In the genomic region with DNA sequence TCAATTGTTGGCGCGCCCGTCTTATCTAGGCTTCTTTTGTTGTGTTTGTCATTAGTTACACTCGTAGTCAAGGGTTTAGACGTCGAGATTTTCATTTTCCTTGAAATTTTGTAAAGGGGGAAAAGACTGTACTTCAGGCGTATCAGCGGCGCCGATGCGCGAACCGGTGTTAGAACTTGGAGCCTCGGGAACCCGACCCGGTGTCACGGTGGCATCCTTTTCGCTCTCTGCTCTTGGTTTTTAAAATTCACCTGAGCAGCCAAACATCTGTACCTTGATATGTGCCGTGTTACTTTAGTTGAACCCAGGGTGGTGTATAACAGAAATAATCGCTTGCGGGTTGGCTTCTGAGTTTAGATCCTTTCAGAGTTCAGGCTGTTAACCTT, we compare ENCODE assay signal across 8 cellular contexts. TPM values are rescaled to one million over a fixed set of nuclear protein-coding genes. Genes with fewer than 3 reads are reported as not detected.
DNase-seq lines count a peak whose midpoint lies in the region; ATAC-seq and TF ChIP-seq lines count a peak whose summit lies in the region.

No MANE protein-coding gene starts in this region.

- DNase-seq in H7 (no peak), T-cell (peak in 2 of 34 experiments; percentile 9 to 14), fibroblast of lung (ENCODE audit: low read depth in 2 of 2) (no peak), AML-193 (lab: John Stamatoyannopoulos, UW) (no peak), GM19240 (ENCODE audit: insufficient read length, low spot score) (no peak)

- no peaks in the 10 kb centered on the region for H3K36me3 ChIP-seq in H7 (replicated peaks; ENCODE audit: control insufficient read depth, insufficient read depth, low read length)
- H3K36me3 ChIP-seq in fibroblast of lung (ENCODE audit: control insufficient read depth, insufficient read depth, low read length): no peaks in the 10 kb centered on the region
- peaks cover 26% of the 10 kb centered on the region for H3K36me3 ChIP-seq in skeletal muscle satellite cell (ENCODE audit: insufficient read depth, low read length)

- peak overlapping the region; percentile 86 for H3K4me3 ChIP-seq in H7 (ENCODE audit: insufficient read depth, low read depth, low read length)
- peak overlapping the region; percentile 75 to 91 (median 86) for H3K4me3 ChIP-seq in fibroblast of lung (replicated peaks in 1 of 4; ENCODE audit: control extremely low read depth in 1 of 4, insufficient read depth in 1 of 4, low read depth in 3 of 4, low read length in 4 of 4)
- peak overlapping the region; percentile 99 for H3K4me3 ChIP-seq in skeletal muscle satellite cell (ENCODE audit: low read length)

- H3K79me2 ChIP-seq in fibroblast of lung (ENCODE audit: control insufficient read depth, insufficient read depth, low read length): peaks cover 12% of the 10 kb centered on the region

- TF ChIP-seq POLR2A in GM18505 (IDR thresholded peaks at IDR 0.05; ENCODE audit: borderline replicate concordance, extremely low read depth, insufficient read depth, insufficient read length): no peak

- H3K27ac Mint-ChIP-seq in T-cell: peak overlapping the region; percentile 90 to 91

- H3K4me1 ChIP-seq in fibroblast of lung (ENCODE audit: control insufficient read depth, extremely low read depth, insufficient read depth, low read length) (peaks cover 2% of the 10 kb centered on the region), skeletal muscle satellite cell (ENCODE audit: control insufficient read depth, insufficient read depth, low read length) (peaks cover 14% of the 10 kb centered on the region)

- peak overlapping the region; percentile 93 to 99 (median 96) for H3K4me3 Mint-ChIP-seq in T-cell

- H3K27me3 ChIP-seq in H7 (ENCODE audit: control insufficient read depth, insufficient read depth, low read length) (peaks cover 8% of the 10 kb centered on the region; the same call in 1 of the 2 replicates), fibroblast of lung (ENCODE audit: control insufficient read depth, insufficient read depth, low read length) (no peaks in the 10 kb centered on the region), skeletal muscle satellite cell (ENCODE audit: control insufficient read depth, insufficient read depth, low read length) (no peaks in the 10 kb centered on the region)

- H3K4me2 ChIP-seq in fibroblast of lung (ENCODE audit: extremely low read depth, insufficient read depth, low read length): peak overlapping the region; percentile 93
- peak overlapping the region; percentile 99 for H3K4me2 ChIP-seq in skeletal muscle satellite cell (ENCODE audit: low read length)

- POLR2A ChIA-PET in T-cell (lab: Charles Lee): no interaction called here

- H3K9ac ChIP-seq in fibroblast of lung (ENCODE audit: insufficient read depth, low read length) (peak overlapping the region; percentile 84), skeletal muscle satellite cell (ENCODE audit: low read depth, low read length) (peak overlapping the region; percentile 94)

- ATAC-seq in T-cell (replicated peaks in 1 of 4) (no peak), GM18505 (IDR thresholded peaks at IDR 0.05; ENCODE audit: unreplicated experiment) (no peak), GM18502 (IDR thresholded peaks at IDR 0.05; ENCODE audit: poor library complexity, unreplicated experiment) (no peak)

- peaks cover 48 to 62% (median 59%) of the 10 kb centered on the region in 3 donors for H3K4me1 Mint-ChIP-seq in T-cell

- peak overlapping the region; percentile 52 for H2AFZ ChIP-seq in fibroblast of lung (ENCODE audit: low read length)

- no peaks in the 10 kb centered on the region for H4K20me1 ChIP-seq in fibroblast of lung (ENCODE audit: control insufficient read depth, extremely low read depth, insufficient read depth, low read length)

- TF ChIP-seq CTCF in fibroblast of lung (conservative IDR thresholded peaks at IDR 0.05 in 1 of 2, IDR thresholded peaks at IDR 0.05 in 1 of 2; ENCODE audit: low read depth in 1 of 2, low read length in 2 of 2): no peak

- H3K9me3 Mint-ChIP-seq in T-cell: no peaks in the 10 kb centered on the region

- CTCF ChIA-PET in T-cell (lab: Charles Lee): interaction anchor here in 1 of 2 donors (1.2 to 1.6 kb wide), 2 partner anchors 51 to 199 kb away, joined by 4 read pairs; partner anchors contain the start of gene RIOK3

- H3K27ac ChIP-seq in fibroblast of lung (ENCODE audit: insufficient read depth, low read length): peak overlapping the region; percentile 75

- peaks cover 13% of the 10 kb centered on the region for H3K36me3 Mint-ChIP-seq in T-cell

- no peaks in the 10 kb centered on the region for H3K9me3 ChIP-seq in fibroblast of lung (ENCODE audit: control insufficient read depth, insufficient read depth, low read depth, low read length)
- no peaks in the 10 kb centered on the region for H3K9me3 ChIP-seq in skeletal muscle satellite cell (replicated peaks; ENCODE audit: low read length)

- no peaks in the 10 kb centered on the region for H3K27me3 Mint-ChIP-seq in T-cell

RNA-seq across cellular contexts. Expression of gene RMC1, which starts 0.6 kb away (rescaled TPM):
- total RNA-seq in H7 (2014; rRNA removed; shearing (Covaris generic)): 13.0 and 15.1 TPM in 2 replicates
- total RNA-seq in T-cell (10 to 100 TPM; 46.9 to 57.4 (median 51.0) TPM), fibroblast of lung (22.1 and 29.6 TPM in 2 replicates)
- 22.5 and 23.1 TPM in 2 replicates for polyA plus RNA-seq in fibroblast of lung
- polyA plus RNA-seq in fibroblast of lung (2012): 17.7 and 18.5 TPM in 2 replicates
- polyA minus RNA-seq in fibroblast of lung (ENCODE audit: low replicate concordance): 9.2 and 10.4 TPM in 2 replicates
- total RNA-seq in skeletal muscle satellite cell (2012; rRNA removed): 20.5 and 21.8 TPM in 2 replicates

RNA-seq across cellular contexts. Expression of gene RIOK3, which starts 50.9 kb away (rescaled TPM):
- 23.1 and 44.6 TPM in 2 replicates for total RNA-seq in H7 (2014; rRNA removed; shearing (Covaris generic))
- 10 to 100 TPM; 63.1 to 99.2 (median 65.3) TPM for total RNA-seq in T-cell
- 59.8 and 78.8 TPM in 2 replicates for total RNA-seq in fibroblast of lung
- 37.6 and 48.4 TPM in 2 replicates for polyA plus RNA-seq in fibroblast of lung
- 33.8 and 43.9 TPM in 2 replicates for polyA plus RNA-seq in fibroblast of lung (2012)
- polyA minus RNA-seq in fibroblast of lung (ENCODE audit: low replicate concordance): 7.8 and 9.1 TPM in 2 replicates
- total RNA-seq in skeletal muscle satellite cell (2012; rRNA removed): 67.4 and 84.7 TPM in 2 replicates
